In genomic region chr14:68781161-68782021, GRCh38 we compare ENCODE assay signal across 9 cellular contexts. TPM values are rescaled to one million over a fixed set of nuclear protein-coding genes. Genes with fewer than 3 reads are reported as not detected.
DNase-seq lines count a peak whose midpoint lies in the region; ATAC-seq, FAIRE-seq and TF ChIP-seq lines count a peak whose summit lies in the region.
"Had no signal": no experiment of that assay in that cellular context is flagged by ENCODE, and none has a peak within 500 bp of the region (broad histone marks: within the 10 kb centered on the region; RNA-seq: fewer than 3 reads in every experiment).

No MANE protein-coding gene starts in this region.

- H3K4me2 ChIP-seq in K562 (ENCODE audit: insufficient read depth, low read length): peak overlapping the region; percentile 64

- H3K36me3 ChIP-seq in K562 (ENCODE audit: control insufficient read depth, insufficient read depth, low read length) (no peaks in the 10 kb centered on the region), mucosa of descending colon (ENCODE audit: low read depth) (no peaks in the 10 kb centered on the region), tibial artery (no peaks in the 10 kb centered on the region)

- ATAC-seq in K562 (peak; percentile 76), mucosa of descending colon (peak; percentile 62), GM18870 (IDR thresholded peaks at IDR 0.05; ENCODE audit: unreplicated experiment) (no peak), HG02973 (IDR thresholded peaks at IDR 0.05; ENCODE audit: unreplicated experiment) (no peak)

- H3K9me1 ChIP-seq in K562 (ENCODE audit: control insufficient read depth, insufficient read depth, low read length): no peaks in the 10 kb centered on the region

- no peak for TF ChIP-seq CTCF in K562 (IDR thresholded peaks at IDR 0.05 in 2 of 3, conservative IDR thresholded peaks at IDR 0.05 in 1 of 3; ENCODE audit: insufficient read depth in 2 of 3, low read depth in 1 of 3, low read length in 3 of 3)
- no peak for TF ChIP-seq CTCF in mucosa of descending colon (IDR thresholded peaks at IDR 0.05)
- TF ChIP-seq CTCF in tibial artery (IDR thresholded peaks at IDR 0.05): no peak

- no peak for TF ChIP-seq EP300 in K562 (IDR thresholded peaks at IDR 0.05; ENCODE audit: low read length)

- peak in 3 of 5 experiments; percentile 53 to 95 (median 80) for DNase-seq in T-helper 2 cell
- DNase-seq in K562 (ENCODE audit: extremely low read depth in 1 of 4, low spot score in 3 of 4): peak in 3 of 4 experiments; percentile 36 to 77 (median 66)
- peak; percentile 65 to 86 (median 77) for DNase-seq in mucosa of descending colon
- DNase-seq in tibial artery: peak in 1 of 2 donors; percentile 23
- no peak for DNase-seq in anterior cingulate cortex (lab: John Stamatoyannopoulos, UW)
- no peak for DNase-seq in NCI-H1105 (lab: John Stamatoyannopoulos, UW)

- TF ChIP-seq RAD21 in K562 (CRISPR knock-in tag; conservative IDR thresholded peaks at IDR 0.05 in 1 of 2, IDR thresholded peaks at IDR 0.05 in 1 of 2): no peak

- WGBS in K562 (ENCODE audit: insufficient coverage, low coverage, missing lambda C conversion rate): 20% methylated on average over 12 of the region's 14 CpGs

- in situ Hi-C loops in K562 (cut with MboI): loop anchor here (5.0 kb wide), 1 partner anchor 69 kb away; no protein-coding TSS in a partner anchor

- 0 out of 2 replicates have a peak, but pooled peaks have one; percentile 24 for TF ChIP-seq POLR2A in K562 (conservative IDR thresholded peaks at IDR 0.05)

- H3K79me2 ChIP-seq in K562 (ENCODE audit: control insufficient read depth, insufficient read depth, low read length): no peaks in the 10 kb centered on the region

- no peaks in the 10 kb centered on the region for H4K20me1 ChIP-seq in K562 (replicated peaks; ENCODE audit: control insufficient read depth, insufficient read depth, low read length)

- POLR2A ChIA-PET in K562 (lab: Yijun Ruan, JAX): interaction anchor here (0.6 to 4.1 kb wide), 6 partner anchors 9 to 713 kb away, joined by 3 to 16 read pairs (median 5); no protein-coding TSS in a partner anchor

- H3K4me3 ChIP-seq in K562: no peak overlapping the region
- H3K4me3 ChIP-seq in mucosa of descending colon: no peak overlapping the region
- H3K4me3 ChIP-seq in tibial artery: no peak overlapping the region

- CTCF ChIA-PET in K562 (lab: Yijun Ruan, JAX; ENCODE audit: low intra/inter-chr PET ratio): no interaction called here

- peak; percentile 80 for FAIRE-seq in K562 (lab: Jason Lieb, UNC)

- no TSS peak for BruUV-seq in K562 (replicated peaks; lab: Mats Ljungman, UMichigan)

- H3K9ac ChIP-seq in K562 (ENCODE audit: insufficient read depth in 1 of 2, low read depth in 2 of 2, low read length in 2 of 2): peak overlapping the region; percentile 48 to 59; a peak in 3 of 4 replicates

- peak overlapping the region; percentile 83 for H2AFZ ChIP-seq in K562 (ENCODE audit: low read depth, low read length)

- H3K27me3 ChIP-seq in K562 (ENCODE audit: control insufficient read depth in 2 of 2, insufficient read depth in 2 of 2, low read length in 2 of 2): no peaks in the 10 kb centered on the region
- no peaks in the 10 kb centered on the region for H3K27me3 ChIP-seq in tibial artery

- intact Hi-C loops in K562 (cut with micrococcal nuclease) (no loop called here), mucosa of descending colon (cut with DNase I, micrococcal nuclease) (loop anchor here in 1 of 2 donors (5.0 kb wide), 1 partner anchor 59 kb away; no protein-coding TSS in a partner anchor), tibial artery (cut with DNase I; ENCODE audit: low total_unique reads) (loop anchor here (10.0 kb wide), 2 partner anchors 157 to 837 kb away; no protein-coding TSS in a partner anchor)

- peaks cover 19 to 56% of the 10 kb centered on the region in 2 experiments for H3K4me1 ChIP-seq in K562 (replicated peaks in 1 of 2; ENCODE audit: control insufficient read depth in 2 of 2, insufficient read depth in 2 of 2, low read length in 2 of 2)
- peaks cover 68% of the 10 kb centered on the region for H3K4me1 ChIP-seq in mucosa of descending colon (ENCODE audit: low read depth)
- H3K4me1 ChIP-seq in tibial artery: peaks cover 0 to 42% (median 28%) of the 10 kb centered on the region in 4 donors

- no peaks in the 10 kb centered on the region for H3K9me3 ChIP-seq in K562 (replicated peaks; ENCODE audit: control insufficient read depth, insufficient read depth, low read depth, low read length)
- H3K9me3 ChIP-seq in mucosa of descending colon: no peaks in the 10 kb centered on the region
- no peaks in the 10 kb centered on the region for H3K9me3 ChIP-seq in tibial artery

- H3K27ac ChIP-seq in K562 (ENCODE audit: extremely low read depth, low read depth, low read length): peak overlapping the region; percentile 78
- H3K27ac ChIP-seq in tibial artery: peak overlapping the region; percentile 39 to 65
- H3K27ac ChIP-seq: VCaP had no signal

TF ChIP-seq in K562, 482 proteins besides CTCF, POLR2A, EP300 and RAD21 (continues in another document):
- TF ChIP-seq CEBPG (CRISPR knock-in tag; IDR thresholded peaks at IDR 0.05): 0 out of 2 replicates have a peak, but pooled peaks have one; percentile 34
- no peak for TF ChIP-seq CEBPG (tag; conservative IDR thresholded peaks at IDR 0.05 in 1 of 2, IDR thresholded peaks at IDR 0.05 in 1 of 2)
- 0 out of 2 replicates have a peak, but pooled peaks have one; percentile 31 for TF ChIP-seq POLR2AphosphoS5 (IDR thresholded peaks at IDR 0.05; ENCODE audit: control insufficient read depth, insufficient read depth, low read depth, low read length)
- TF ChIP-seq NCOA2 (IDR thresholded peaks at IDR 0.05; ENCODE audit: partially characterized antibody in 2 of 2): no peak
- no peak for TF ChIP-seq RBM15 (IDR thresholded peaks at IDR 0.05; ENCODE audit: insufficient read depth, low read length)
- TF ChIP-seq SPI1 (IDR thresholded peaks at IDR 0.05; ENCODE audit: borderline replicate concordance, low read depth, low read length): 0 out of 2 replicates have a peak, but pooled peaks have one; percentile 0
- TF ChIP-seq ESRRA (IDR thresholded peaks at IDR 0.05; ENCODE audit: borderline replicate concordance, low read depth): peak; percentile 73; the same call in 1 of the 2 replicates
- no peak for TF ChIP-seq PBX2 (CRISPR knock-in tag; IDR thresholded peaks at IDR 0.05; ENCODE audit: low read depth)
- 0 out of 2 replicates have a peak, but pooled peaks have one; percentile 12 for TF ChIP-seq PBX2 (tag; conservative IDR thresholded peaks at IDR 0.05; ENCODE audit: low read depth)
- TF ChIP-seq ADNP (tag; IDR thresholded peaks at IDR 0.05): peak; percentile 63; the same call in 1 of the 2 replicates
- TF ChIP-seq GATAD2B (IDR thresholded peaks at IDR 0.05; ENCODE audit: borderline replicate concordance): no peak
- TF ChIP-seq L3MBTL2 (IDR thresholded peaks at IDR 0.05): no peak
- peak in 1 of 2 experiments; percentile 13; a peak in 2 of 4 replicates for TF ChIP-seq KDM1A (IDR thresholded peaks at IDR 0.05)
- TF ChIP-seq ZNF445 (CRISPR knock-in tag; IDR thresholded peaks at IDR 0.05; ENCODE audit: low read depth): no peak
- peak; percentile 11 to 86; a peak in 3 of 4 replicates for TF ChIP-seq FOXK2 (conservative IDR thresholded peaks at IDR 0.05 in 1 of 2, IDR thresholded peaks at IDR 0.05 in 1 of 2; ENCODE audit: low read depth in 2 of 2)

RNA-seq across cellular contexts. Expression of gene ZFP36L1, which starts 11.5 kb away (rescaled TPM):
- 11.8 and 14.3 TPM in 2 replicates for total RNA-seq in K562 (2011; cell fraction: chromatin; rRNA removed; ENCODE audit: low replicate concordance)
- 10.0 and 12.0 TPM in 2 replicates for total RNA-seq in K562 (2011; cell fraction: nucleolus; rRNA removed)
- 10.0 and 20.1 TPM in 2 replicates for total RNA-seq in K562 (2011; cell fraction: nucleoplasm; rRNA removed)
- 5.3 and 6.2 TPM in 2 replicates for total RNA-seq in K562 (2014; rRNA removed)
- total RNA-seq in K562 (2014; rRNA removed; fragmentation: Illumina TruSeq; extraction: Trizol): 3.2 and 4.0 TPM in 2 replicates
- 3.7 and 3.8 TPM in 2 replicates for total RNA-seq in K562 (2015; rRNA removed; fragmentation: Illumina TruSeq; extraction: Trizol)
- total RNA-seq in K562 (2021): 26.6 and 27.2 TPM in 2 replicates
- 3.7 and 6.6 TPM in 2 replicates for polyA plus RNA-seq in K562 (2011; rRNA removed)
- polyA plus RNA-seq in K562 (2011; cell fraction: cytosol; rRNA removed): 10.0 and 19.9 TPM in 2 replicates
- polyA plus RNA-seq in K562 (2011; cell fraction: nucleus; rRNA removed): 14.4 and 33.2 TPM in 2 replicates
- polyA plus RNA-seq in K562 (2012): 9.5 and 18.5 TPM in 2 replicates
- polyA plus RNA-seq in K562 (2014; fragmentation: Illumina TruSeq; extraction: Trizol): 13.7 and 15.5 TPM in 2 replicates
- 1 to 10 TPM; 1.3 to 3.2 TPM for polyA plus RNA-seq in K562 (2014; fragmentation: Nextera tagmentation; extraction: Ambion mirVana)
- polyA plus RNA-seq in K562 (2014; rRNA removed): 11.1 and 11.7 TPM in 2 replicates
- polyA minus RNA-seq in K562 (2011; rRNA and poly(A)+ RNA removed): 3.1 TPM in 2 replicates
- 15.1 and 34.9 TPM in 2 replicates for polyA minus RNA-seq in K562 (2011; cell fraction: cytosol; rRNA and poly(A)+ RNA removed)
- polyA minus RNA-seq in K562 (2011; cell fraction: nucleus; rRNA and poly(A)+ RNA removed): 9.0 and 10.3 TPM in 2 replicates
- 100 to 1,000 TPM in 2 of 3 donors, 10 to 100 TPM in 1; 79.8 to 472 (median 103) TPM for total RNA-seq in mucosa of descending colon

Comparison
In these comparisons a context has a peak if more than half of its experiments do, and no peak if none do; other contexts are left out.
1. DNase-seq: peak in T-helper 2 cell (3 of 5), K562 (3 of 4) and mucosa of descending colon (3 of 3); none in anterior cingulate cortex (0 of 58) and NCI-H1105 (single experiment).
2. ATAC-seq: peak in K562 (single experiment) and mucosa of descending colon (single experiment); none in GM18870 (single experiment) and HG02973 (single experiment).